ENCODE assay signal across 25 cellular contexts in the genomic region with DNA sequence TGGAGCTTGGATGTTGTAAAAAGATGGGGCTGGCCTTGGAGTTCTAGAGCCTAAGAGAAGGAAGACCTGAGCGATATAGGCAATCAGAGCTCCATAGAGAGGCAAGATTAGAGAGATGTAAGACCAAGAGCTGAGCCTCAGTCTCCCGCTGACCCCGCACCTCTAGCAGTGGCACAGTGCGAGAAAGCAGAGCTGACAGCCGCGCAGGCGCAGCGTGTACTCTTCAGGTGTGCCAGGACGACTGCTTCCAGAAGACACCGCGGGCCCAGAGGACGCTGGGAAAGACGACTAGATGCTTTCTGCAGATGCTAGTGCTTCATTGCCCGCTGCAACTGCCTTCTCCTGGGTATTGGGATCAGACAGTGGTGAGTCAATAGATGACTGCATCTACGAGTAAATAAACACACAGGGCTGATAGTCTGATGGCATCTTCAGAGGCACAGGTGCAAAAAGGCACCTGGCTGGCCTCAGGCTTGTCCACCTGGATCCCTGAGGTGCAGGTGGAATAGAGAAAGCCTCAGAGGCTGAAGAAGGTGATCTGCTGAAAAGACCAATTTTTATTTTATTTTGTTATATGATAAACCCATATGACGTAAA.
"Had no signal": no experiment of that assay in that cellular context is flagged by ENCODE, and none has a peak within 500 bp of the region (broad histone marks: within the 10 kb centered on the region; RNA-seq: fewer than 3 reads in every experiment).

No MANE protein-coding gene starts in this region.

- H3K4me2 ChIP-seq: KMS-11 had no signal

- H3K36me3 ChIP-seq: breast epithelium had no signal

- H3K4me3 ChIP-seq: breast epithelium, SK-N-MC had no signal

- DNase-seq: activated CD4-positive, alpha-beta T cell treated with anti-CD3 and anti-CD28 coated beads, Interleukin-2, amount 50 U/mL, for 1 hour; activated CD4-positive, CD25-positive, alpha-beta regulatory T cell; activated CD8-positive, alpha-beta memory T cell treated with anti-CD3 and anti-CD28 coated beads, Interleukin-2, amount 50 U/mL, for 48 hours; activated CD8-positive, alpha-beta T cell treated with anti-CD3 and anti-CD28 coated beads for 36 hours; activated effector memory CD4-positive, alpha-beta T cell treated with Interleukin-2 at 50 U/mL for 16 hours; activated naive CD4-positive, alpha-beta T cell; activated T-cell treated with anti-CD3 and anti-CD28 coated beads, Interleukin-2, amount 50 U/mL, for 1 hour; aorta; central memory CD4-positive, alpha-beta T cell; MV-4-11; NCI-H1092 treated with DMSO at 0.1 percent for 48 hours; NCI-H1417 treated with DMSO at 0.1 percent for 48 hours; NCI-H187; NCI-H2081; NCI-H446; NCI-H524; NCI-H82; RPMI8226; T-helper 1 cell had no signal

- ATAC-seq: activated CD8-positive, alpha-beta T cell treated with anti-CD3 and anti-CD28 coated beads for 36 hours; Panc1; Right ventricle myocardium inferior had no signal

- H3K27ac ChIP-seq: breast epithelium, KMS-11, SK-N-MC, VCaP had no signal

- H3K9ac ChIP-seq: KMS-11 had no signal

- H3K9me3 ChIP-seq: breast epithelium had no signal

- H3K27me3 ChIP-seq: breast epithelium had no signal

- H3K4me1 ChIP-seq: breast epithelium had no signal
